14 cellular contexts compared by ENCODE assay signal in the genomic region with DNA sequence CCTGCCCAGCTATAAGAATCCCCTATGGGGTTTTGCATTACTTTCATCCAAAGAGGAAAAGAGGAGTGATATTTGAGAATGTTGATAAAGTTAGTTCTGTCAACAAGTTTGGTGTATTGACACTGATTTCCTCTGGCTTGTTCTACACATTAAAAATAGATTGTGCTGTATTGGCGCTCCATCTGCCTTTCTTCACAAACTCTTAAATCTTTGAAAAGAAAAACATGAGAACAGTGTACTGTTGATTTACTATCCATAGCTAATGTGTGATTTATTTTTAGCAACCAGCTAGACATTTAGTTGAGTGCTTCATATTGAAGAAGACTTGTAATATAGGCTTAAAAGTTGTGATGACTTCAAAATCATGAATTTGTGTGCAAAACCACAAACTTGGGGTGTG.
A peak's percentile ranks its signal among the peaks of the same experiment; 100 is the strongest.
DNase-seq lines count a peak whose midpoint lies in the region; ATAC-seq and TF ChIP-seq lines count a peak whose summit lies in the region.
"Had no signal": no experiment of that assay in that cellular context is flagged by ENCODE, and none has a peak within 500 bp of the region (broad histone marks: within the 10 kb centered on the region; RNA-seq: fewer than 3 reads in every experiment).

No MANE protein-coding gene starts in this region.

- TF ChIP-seq CTCF in MCF 10A (IDR thresholded peaks at IDR 0.05; ENCODE audit: unreplicated experiment), result no peak
- TF ChIP-seq CTCF in breast epithelium (IDR thresholded peaks at IDR 0.05), result no peak
- TF ChIP-seq CTCF in brain microvascular endothelial cell (IDR thresholded peaks at IDR 0.05; ENCODE audit: low read depth, low read length, missing control alignments), result no peak
- TF ChIP-seq CTCF in Peyer's patch (IDR thresholded peaks at IDR 0.05), result no peak

- no peaks in the 10 kb centered on the region for H3K9me3 Mint-ChIP-seq in MCF 10A (ENCODE audit: unreplicated experiment)

- in situ Hi-C loops in brain microvascular endothelial cell (cut with HindIII; ENCODE audit: low pct_ligation_motif_present, low sequenced_read_pairs), result no loop called here
- in situ Hi-C loops in ACHN (cut with HindIII; ENCODE audit: low pct_ligation_motif_present, low pct_unique_long_range_greater_than_20kb, low sequenced_read_pairs), result no loop called here

- H3K4me1 Mint-ChIP-seq in MCF 10A (ENCODE audit: insufficient read depth, unreplicated experiment), result peaks cover 7% of the 10 kb centered on the region
- H3K4me1 Mint-ChIP-seq: CD4-positive, CD25-positive, alpha-beta regulatory T cell; IgD-negative memory B cell had no signal

- H3K4me1 ChIP-seq in breast epithelium (no peaks in the 10 kb centered on the region), Peyer's patch (no peaks in the 10 kb centered on the region)
- H3K4me1 ChIP-seq: BLaER1 treated with 17β-estradiol and CSF1 and Interleukin-3, amounts not matched to agents 10 nM and 100 nM; HAP-1 had no signal

- no peaks in the 10 kb centered on the region for H3K36me3 Mint-ChIP-seq in MCF 10A (ENCODE audit: insufficient read depth, unreplicated experiment)
- H3K36me3 Mint-ChIP-seq: CD4-positive, CD25-positive, alpha-beta regulatory T cell; IgD-negative memory B cell had no signal

- peak overlapping the region; percentile 16 for H3K27ac Mint-ChIP-seq in MCF 10A (ENCODE audit: low read depth, unreplicated experiment)
- H3K27ac Mint-ChIP-seq: CD4-positive, CD25-positive, alpha-beta regulatory T cell; IgD-negative memory B cell had no signal

- no peaks in the 10 kb centered on the region for H3K27me3 Mint-ChIP-seq in MCF 10A (ENCODE audit: insufficient read depth, unreplicated experiment)
- H3K27me3 Mint-ChIP-seq: CD4-positive, CD25-positive, alpha-beta regulatory T cell; IgD-negative memory B cell had no signal

- H3K9me3 ChIP-seq in breast epithelium (no peaks in the 10 kb centered on the region), Peyer's patch (no peaks in the 10 kb centered on the region)
- H3K9me3 ChIP-seq: BLaER1 treated with 17β-estradiol and CSF1 and Interleukin-3, amounts not matched to agents 10 nM and 100 nM; HAP-1 had no signal

- H3K4me3 ChIP-seq in breast epithelium (no peak overlapping the region), brain microvascular endothelial cell (ENCODE audit: low read depth, low read length) (no peak overlapping the region), Peyer's patch (no peak overlapping the region)
- H3K4me3 ChIP-seq: BLaER1 treated with 17β-estradiol and CSF1 and Interleukin-3, amounts not matched to agents 10 nM and 100 nM; HAP-1 had no signal

- DNase-seq in MCF 10A (ENCODE audit: unreplicated experiment), result no peak
- DNase-seq in breast epithelium (ENCODE audit: low spot score in 2 of 2), result no peak
- no peak for DNase-seq in brain microvascular endothelial cell
- peak; percentile 26 for DNase-seq in left kidney (ENCODE audit: low read depth, low spot score)
- DNase-seq in ACHN, result no peak
- no peak for DNase-seq in Peyer's patch
- DNase-seq: 8988T; CD4-positive, CD25-positive, alpha-beta regulatory T cell; DMS 273 treated with DMSO at 0.1 percent for 48 hours; GOT3 had no signal

- H3K27me3 ChIP-seq in breast epithelium (no peaks in the 10 kb centered on the region), brain microvascular endothelial cell (replicated peaks) (no peaks in the 10 kb centered on the region), Peyer's patch (no peaks in the 10 kb centered on the region)
- H3K27me3 ChIP-seq: BLaER1 treated with 17β-estradiol and CSF1 and Interleukin-3, amounts not matched to agents 10 nM and 100 nM had no signal

- BruUV-seq in MCF 10A (replicated peaks; lab: Mats Ljungman, UMichigan), result no TSS peak

- intact Hi-C loops in MCF 10A (cut with micrococcal nuclease), result no loop called here
- intact Hi-C loops in breast epithelium (cut with DNase I; ENCODE audit: low total_unique reads), result no loop called here

- H3K4me3 Mint-ChIP-seq in MCF 10A (ENCODE audit: unreplicated experiment), result no peak overlapping the region
- H3K4me3 Mint-ChIP-seq: CD4-positive, CD25-positive, alpha-beta regulatory T cell; IgD-negative memory B cell had no signal

- H3K36me3 ChIP-seq in breast epithelium, result no peaks in the 10 kb centered on the region
- H3K36me3 ChIP-seq in brain microvascular endothelial cell (replicated peaks), result no peaks in the 10 kb centered on the region
- H3K36me3 ChIP-seq in Peyer's patch, result no peaks in the 10 kb centered on the region
- H3K36me3 ChIP-seq: BLaER1 treated with 17β-estradiol and CSF1 and Interleukin-3, amounts not matched to agents 10 nM and 100 nM; HAP-1 had no signal

- TF ChIP-seq POLR2A in breast epithelium (IDR thresholded peaks at IDR 0.05) (no peak), Peyer's patch (IDR thresholded peaks at IDR 0.05) (no peak)

- no peak overlapping the region for H3K27ac ChIP-seq in breast epithelium
- peak overlapping the region; percentile 41 for H3K27ac ChIP-seq in brain microvascular endothelial cell
- H3K27ac ChIP-seq in Peyer's patch, result no peak overlapping the region
- H3K27ac ChIP-seq: BLaER1 treated with 17β-estradiol and CSF1 and Interleukin-3, amounts not matched to agents 10 nM and 100 nM had no signal

- CTCF ChIA-PET in MCF 10A (lab: Yijun Ruan, JAX), result no interaction called here

- no peak for ATAC-seq in HG03025 (IDR thresholded peaks at IDR 0.05; ENCODE audit: low FRiP score, unreplicated experiment)

- POLR2A ChIA-PET in MCF 10A (lab: Yijun Ruan, JAX), result no interaction called here
